In the genomic region with DNA sequence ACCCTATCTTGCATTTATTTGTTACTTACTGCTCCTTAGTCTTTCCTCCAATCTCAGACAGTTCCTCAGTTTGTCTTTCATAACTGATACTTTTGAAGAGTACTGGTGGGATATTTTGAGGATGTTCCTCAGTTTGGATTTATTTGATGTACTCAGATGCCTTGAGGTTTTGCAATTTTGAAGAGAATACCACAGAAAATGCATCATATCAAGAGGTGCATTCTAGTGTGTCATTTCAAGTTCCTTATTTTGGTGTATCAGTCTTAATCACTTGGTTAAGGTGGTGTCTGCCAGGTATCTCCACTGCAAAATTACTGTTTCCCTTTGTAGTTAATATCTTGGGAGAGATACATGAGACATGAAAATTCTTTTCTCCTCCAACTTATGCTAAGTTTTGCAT, we compare ENCODE assay signal across 1 cellular context.
TF ChIP-seq lines count a peak whose summit lies in the region.

No MANE protein-coding gene starts in this region.

TF ChIP-seq in GM12878, 131 proteins besides CTCF, POLR2A, EP300 and RAD21 (continued from another document and continues in another):
- TF ChIP-seq, protein P1, sequence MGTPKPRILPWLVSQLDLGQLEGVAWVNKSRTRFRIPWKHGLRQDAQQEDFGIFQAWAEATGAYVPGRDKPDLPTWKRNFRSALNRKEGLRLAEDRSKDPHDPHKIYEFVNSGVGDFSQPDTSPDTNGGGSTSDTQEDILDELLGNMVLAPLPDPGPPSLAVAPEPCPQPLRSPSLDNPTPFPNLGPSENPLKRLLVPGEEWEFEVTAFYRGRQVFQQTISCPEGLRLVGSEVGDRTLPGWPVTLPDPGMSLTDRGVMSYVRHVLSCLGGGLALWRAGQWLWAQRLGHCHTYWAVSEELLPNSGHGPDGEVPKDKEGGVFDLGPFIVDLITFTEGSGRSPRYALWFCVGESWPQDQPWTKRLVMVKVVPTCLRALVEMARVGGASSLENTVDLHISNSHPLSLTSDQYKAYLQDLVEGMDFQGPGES (IDR thresholded peaks at IDR 0.05), result no peak
- TF ChIP-seq SIN3A (IDR thresholded peaks at IDR 0.05; ENCODE audit: low read depth, low read length) (no peak), RB1 (IDR thresholded peaks at IDR 0.05; ENCODE audit: borderline replicate concordance) (no peak), CHD2 (IDR thresholded peaks at IDR 0.05; ENCODE audit: borderline replicate concordance, low read depth, low read length) (no peak), GABPA (IDR thresholded peaks at IDR 0.05; ENCODE audit: low read depth) (no peak), MEF2A (IDR thresholded peaks at IDR 0.05; ENCODE audit: insufficient read depth, low read depth, low read length) (peak; percentile 46; the same call in 1 of the 2 replicates), BRCA1 (IDR thresholded peaks at IDR 0.05; ENCODE audit: low read depth, low read length) (no peak), SREBF1 (IDR thresholded peaks at IDR 0.05; ENCODE audit: low read length) (no peak), PAX8 (IDR thresholded peaks at IDR 0.05) (no peak), NR2C1 (IDR thresholded peaks at IDR 0.05) (no peak), MYC (IDR thresholded peaks at IDR 0.05; ENCODE audit: insufficient read depth, insufficient read length, insufficient replicate concordance, low read length, severe bottlenecking) (no peak), MXI1 (IDR thresholded peaks at IDR 0.05; ENCODE audit: low read depth, low read length) (no peak), SRF (IDR thresholded peaks at IDR 0.05; ENCODE audit: low read depth in 2 of 2, low read length in 2 of 2) (no peak), NR2F1 (conservative IDR thresholded peaks at IDR 0.05) (peak; percentile 47; the same call in 1 of the 2 replicates), STAT1 (conservative IDR thresholded peaks at IDR 0.05) (no peak), ATF7 (IDR thresholded peaks at IDR 0.05; ENCODE audit: low read depth) (peak; percentile 45; the same call in 1 of the 2 replicates), IRF4 (IDR thresholded peaks at IDR 0.05; ENCODE audit: low read depth, low read length) (peak; percentile 91), CBFB (IDR thresholded peaks at IDR 0.05; ENCODE audit: low read depth) (peak; percentile 83), KDM1A (IDR thresholded peaks at IDR 0.05; ENCODE audit: borderline replicate concordance) (no peak), JUND (IDR thresholded peaks at IDR 0.05; ENCODE audit: low read depth, low read length) (no peak), CBX5 (IDR thresholded peaks at IDR 0.05; ENCODE audit: low read depth) (no peak), NFYA (IDR thresholded peaks at IDR 0.05; ENCODE audit: borderline replicate concordance, low read depth, low read length) (no peak), SUZ12 (IDR thresholded peaks at IDR 0.05; ENCODE audit: unreplicated experiment) (no peak), WRNIP1 (IDR thresholded peaks at IDR 0.05; ENCODE audit: borderline replicate concordance, low read depth, low read length) (no peak), TBL1XR1 (IDR thresholded peaks at IDR 0.05; ENCODE audit: low read depth, low read length) (no peak), NFXL1 (IDR thresholded peaks at IDR 0.05; ENCODE audit: borderline replicate concordance) (no peak), SP1 (IDR thresholded peaks at IDR 0.05; ENCODE audit: low read depth, low read length) (no peak), TAF1 (IDR thresholded peaks at IDR 0.05; ENCODE audit: borderline replicate concordance, low read depth, low read length) (no peak), MTA2 (IDR thresholded peaks at IDR 0.05; ENCODE audit: low read depth) (peak; percentile 82; the same call in 1 of the 2 replicates), MYB (IDR thresholded peaks at IDR 0.05; ENCODE audit: borderline replicate concordance, low read depth, low read length) (no peak), ZNF217 (IDR thresholded peaks at IDR 0.05) (0 out of 2 replicates have a peak, but pooled peaks have one; percentile 36)
- TF ChIP-seq, protein P2, sequence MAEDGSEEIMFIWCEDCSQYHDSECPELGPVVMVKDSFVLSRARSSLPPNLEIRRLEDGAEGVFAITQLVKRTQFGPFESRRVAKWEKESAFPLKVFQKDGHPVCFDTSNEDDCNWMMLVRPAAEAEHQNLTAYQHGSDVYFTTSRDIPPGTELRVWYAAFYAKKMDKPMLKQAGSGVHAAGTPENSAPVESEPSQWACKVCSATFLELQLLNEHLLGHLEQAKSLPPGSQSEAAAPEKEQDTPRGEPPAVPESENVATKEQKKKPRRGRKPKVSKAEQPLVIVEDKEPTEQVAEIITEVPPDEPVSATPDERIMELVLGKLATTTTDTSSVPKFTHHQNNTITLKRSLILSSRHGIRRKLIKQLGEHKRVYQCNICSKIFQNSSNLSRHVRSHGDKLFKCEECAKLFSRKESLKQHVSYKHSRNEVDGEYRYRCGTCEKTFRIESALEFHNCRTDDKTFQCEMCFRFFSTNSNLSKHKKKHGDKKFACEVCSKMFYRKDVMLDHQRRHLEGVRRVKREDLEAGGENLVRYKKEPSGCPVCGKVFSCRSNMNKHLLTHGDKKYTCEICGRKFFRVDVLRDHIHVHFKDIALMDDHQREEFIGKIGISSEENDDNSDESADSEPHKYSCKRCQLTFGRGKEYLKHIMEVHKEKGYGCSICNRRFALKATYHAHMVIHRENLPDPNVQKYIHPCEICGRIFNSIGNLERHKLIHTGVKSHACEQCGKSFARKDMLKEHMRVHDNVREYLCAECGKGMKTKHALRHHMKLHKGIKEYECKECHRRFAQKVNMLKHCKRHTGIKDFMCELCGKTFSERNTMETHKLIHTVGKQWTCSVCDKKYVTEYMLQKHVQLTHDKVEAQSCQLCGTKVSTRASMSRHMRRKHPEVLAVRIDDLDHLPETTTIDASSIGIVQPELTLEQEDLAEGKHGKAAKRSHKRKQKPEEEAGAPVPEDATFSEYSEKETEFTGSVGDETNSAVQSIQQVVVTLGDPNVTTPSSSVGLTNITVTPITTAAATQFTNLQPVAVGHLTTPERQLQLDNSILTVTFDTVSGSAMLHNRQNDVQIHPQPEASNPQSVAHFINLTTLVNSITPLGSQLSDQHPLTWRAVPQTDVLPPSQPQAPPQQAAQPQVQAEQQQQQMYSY (CRISPR knock-in tag; IDR thresholded peaks at IDR 0.05), result no peak
- TF ChIP-seq, protein P3, sequence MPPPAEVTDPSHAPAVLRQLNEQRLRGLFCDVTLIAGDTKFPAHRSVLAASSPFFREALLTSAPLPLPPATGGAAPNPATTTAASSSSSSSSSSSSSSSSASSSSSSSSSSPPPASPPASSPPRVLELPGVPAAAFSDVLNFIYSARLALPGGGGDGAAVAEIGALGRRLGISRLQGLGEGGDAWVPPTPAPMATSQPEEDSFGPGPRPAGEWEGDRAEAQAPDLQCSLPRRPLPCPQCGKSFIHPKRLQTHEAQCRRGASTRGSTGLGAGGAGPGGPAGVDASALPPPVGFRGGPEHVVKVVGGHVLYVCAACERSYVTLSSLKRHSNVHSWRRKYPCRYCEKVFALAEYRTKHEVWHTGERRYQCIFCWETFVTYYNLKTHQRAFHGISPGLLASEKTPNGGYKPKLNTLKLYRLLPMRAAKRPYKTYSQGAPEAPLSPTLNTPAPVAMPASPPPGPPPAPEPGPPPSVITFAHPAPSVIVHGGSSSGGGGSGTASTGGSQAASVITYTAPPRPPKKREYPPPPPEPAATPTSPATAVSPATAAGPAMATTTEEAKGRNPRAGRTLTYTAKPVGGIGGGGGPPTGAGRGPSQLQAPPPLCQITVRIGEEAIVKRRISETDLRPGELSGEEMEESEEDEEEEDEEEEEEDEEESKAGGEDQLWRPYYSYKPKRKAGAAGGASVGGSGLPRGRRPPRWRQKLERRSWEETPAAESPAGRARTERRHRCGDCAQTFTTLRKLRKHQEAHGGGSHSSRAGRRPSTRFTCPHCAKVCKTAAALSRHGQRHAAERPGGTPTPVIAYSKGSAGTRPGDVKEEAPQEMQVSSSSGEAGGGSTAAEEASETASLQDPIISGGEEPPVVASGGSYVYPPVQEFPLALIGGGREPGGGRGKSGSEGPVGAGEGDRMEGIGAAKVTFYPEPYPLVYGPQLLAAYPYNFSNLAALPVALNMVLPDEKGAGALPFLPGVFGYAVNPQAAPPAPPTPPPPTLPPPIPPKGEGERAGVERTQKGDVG (CRISPR knock-in tag; IDR thresholded peaks at IDR 0.05), result no peak
- TF ChIP-seq, protein P4, sequence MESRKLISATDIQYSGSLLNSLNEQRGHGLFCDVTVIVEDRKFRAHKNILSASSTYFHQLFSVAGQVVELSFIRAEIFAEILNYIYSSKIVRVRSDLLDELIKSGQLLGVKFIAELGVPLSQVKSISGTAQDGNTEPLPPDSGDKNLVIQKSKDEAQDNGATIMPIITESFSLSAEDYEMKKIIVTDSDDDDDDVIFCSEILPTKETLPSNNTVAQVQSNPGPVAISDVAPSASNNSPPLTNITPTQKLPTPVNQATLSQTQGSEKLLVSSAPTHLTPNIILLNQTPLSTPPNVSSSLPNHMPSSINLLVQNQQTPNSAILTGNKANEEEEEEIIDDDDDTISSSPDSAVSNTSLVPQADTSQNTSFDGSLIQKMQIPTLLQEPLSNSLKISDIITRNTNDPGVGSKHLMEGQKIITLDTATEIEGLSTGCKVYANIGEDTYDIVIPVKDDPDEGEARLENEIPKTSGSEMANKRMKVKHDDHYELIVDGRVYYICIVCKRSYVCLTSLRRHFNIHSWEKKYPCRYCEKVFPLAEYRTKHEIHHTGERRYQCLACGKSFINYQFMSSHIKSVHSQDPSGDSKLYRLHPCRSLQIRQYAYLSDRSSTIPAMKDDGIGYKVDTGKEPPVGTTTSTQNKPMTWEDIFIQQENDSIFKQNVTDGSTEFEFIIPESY (IDR thresholded peaks at IDR 0.05), result no peak
- TF ChIP-seq, protein P5, sequence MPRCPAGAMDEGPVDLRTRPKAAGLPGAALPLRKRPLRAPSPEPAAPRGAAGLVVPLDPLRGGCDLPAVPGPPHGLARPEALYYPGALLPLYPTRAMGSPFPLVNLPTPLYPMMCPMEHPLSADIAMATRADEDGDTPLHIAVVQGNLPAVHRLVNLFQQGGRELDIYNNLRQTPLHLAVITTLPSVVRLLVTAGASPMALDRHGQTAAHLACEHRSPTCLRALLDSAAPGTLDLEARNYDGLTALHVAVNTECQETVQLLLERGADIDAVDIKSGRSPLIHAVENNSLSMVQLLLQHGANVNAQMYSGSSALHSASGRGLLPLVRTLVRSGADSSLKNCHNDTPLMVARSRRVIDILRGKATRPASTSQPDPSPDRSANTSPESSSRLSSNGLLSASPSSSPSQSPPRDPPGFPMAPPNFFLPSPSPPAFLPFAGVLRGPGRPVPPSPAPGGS (IDR thresholded peaks at IDR 0.05; ENCODE audit: borderline replicate concordance, insufficient read depth, low read depth, low read length, poor library complexity, severe bottlenecking), result no peak
- TF ChIP-seq, protein P6, sequence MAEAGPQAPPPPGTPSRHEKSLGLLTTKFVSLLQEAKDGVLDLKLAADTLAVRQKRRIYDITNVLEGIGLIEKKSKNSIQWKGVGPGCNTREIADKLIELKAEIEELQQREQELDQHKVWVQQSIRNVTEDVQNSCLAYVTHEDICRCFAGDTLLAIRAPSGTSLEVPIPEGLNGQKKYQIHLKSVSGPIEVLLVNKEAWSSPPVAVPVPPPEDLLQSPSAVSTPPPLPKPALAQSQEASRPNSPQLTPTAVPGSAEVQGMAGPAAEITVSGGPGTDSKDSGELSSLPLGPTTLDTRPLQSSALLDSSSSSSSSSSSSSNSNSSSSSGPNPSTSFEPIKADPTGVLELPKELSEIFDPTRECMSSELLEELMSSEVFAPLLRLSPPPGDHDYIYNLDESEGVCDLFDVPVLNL (IDR thresholded peaks at IDR 0.05; ENCODE audit: low read depth, low read length), result no peak
- TF ChIP-seq, protein P7, sequence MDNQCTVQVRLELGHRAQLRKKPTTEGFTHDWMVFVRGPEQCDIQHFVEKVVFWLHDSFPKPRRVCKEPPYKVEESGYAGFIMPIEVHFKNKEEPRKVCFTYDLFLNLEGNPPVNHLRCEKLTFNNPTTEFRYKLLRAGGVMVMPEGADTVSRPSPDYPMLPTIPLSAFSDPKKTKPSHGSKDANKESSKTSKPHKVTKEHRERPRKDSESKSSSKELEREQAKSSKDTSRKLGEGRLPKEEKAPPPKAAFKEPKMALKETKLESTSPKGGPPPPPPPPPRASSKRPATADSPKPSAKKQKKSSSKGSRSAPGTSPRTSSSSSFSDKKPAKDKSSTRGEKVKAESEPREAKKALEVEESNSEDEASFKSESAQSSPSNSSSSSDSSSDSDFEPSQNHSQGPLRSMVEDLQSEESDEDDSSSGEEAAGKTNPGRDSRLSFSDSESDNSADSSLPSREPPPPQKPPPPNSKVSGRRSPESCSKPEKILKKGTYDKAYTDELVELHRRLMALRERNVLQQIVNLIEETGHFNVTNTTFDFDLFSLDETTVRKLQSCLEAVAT (IDR thresholded peaks at IDR 0.05), result 0 out of 2 replicates have a peak, but pooled peaks have one; percentile 34
- TF ChIP-seq, protein P8, sequence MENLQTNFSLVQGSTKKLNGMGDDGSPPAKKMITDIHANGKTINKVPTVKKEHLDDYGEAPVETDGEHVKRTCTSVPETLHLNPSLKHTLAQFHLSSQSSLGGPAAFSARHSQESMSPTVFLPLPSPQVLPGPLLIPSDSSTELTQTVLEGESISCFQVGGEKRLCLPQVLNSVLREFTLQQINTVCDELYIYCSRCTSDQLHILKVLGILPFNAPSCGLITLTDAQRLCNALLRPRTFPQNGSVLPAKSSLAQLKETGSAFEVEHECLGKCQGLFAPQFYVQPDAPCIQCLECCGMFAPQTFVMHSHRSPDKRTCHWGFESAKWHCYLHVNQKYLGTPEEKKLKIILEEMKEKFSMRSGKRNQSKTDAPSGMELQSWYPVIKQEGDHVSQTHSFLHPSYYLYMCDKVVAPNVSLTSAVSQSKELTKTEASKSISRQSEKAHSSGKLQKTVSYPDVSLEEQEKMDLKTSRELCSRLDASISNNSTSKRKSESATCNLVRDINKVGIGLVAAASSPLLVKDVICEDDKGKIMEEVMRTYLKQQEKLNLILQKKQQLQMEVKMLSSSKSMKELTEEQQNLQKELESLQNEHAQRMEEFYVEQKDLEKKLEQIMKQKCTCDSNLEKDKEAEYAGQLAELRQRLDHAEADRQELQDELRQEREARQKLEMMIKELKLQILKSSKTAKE (IDR thresholded peaks at IDR 0.05; ENCODE audit: low read depth, poor library complexity, severe bottlenecking), result peak; percentile 82
